In genomic region chr20:63831696-63832686, GRCh38 we compare ENCODE assay signal across 9 cellular contexts. TPM values are rescaled to one million over a fixed set of nuclear protein-coding genes. Genes with fewer than 3 reads are reported as not detected.
A peak's percentile ranks its signal among the peaks of the same experiment; 100 is the strongest.
DNase-seq lines count a peak whose midpoint lies in the region; ATAC-seq, FAIRE-seq and TF ChIP-seq lines count a peak whose summit lies in the region.
"Had no signal": no experiment of that assay in that cellular context is flagged by ENCODE, and none has a peak within 500 bp of the region (broad histone marks: within the 10 kb centered on the region; RNA-seq: fewer than 3 reads in every experiment).

No MANE protein-coding gene starts in this region.

- H2BK20ac ChIP-seq in H1 (ENCODE audit: low read length) = no peak overlapping the region

- H3K4me3 Mint-ChIP-seq in naive thymus-derived CD8-positive, alpha-beta T cell = peak overlapping the region in 7 of 10 donors; percentile 28 to 68 (median 44)

- H3K27me3 ChIP-seq in HUES64 (ENCODE audit: insufficient read depth, low read length) (peaks cover 48% of the 10 kb centered on the region), H1 (replicated peaks in 1 of 4; ENCODE audit: control insufficient read depth in 3 of 4, extremely low read depth in 1 of 4, insufficient read depth in 3 of 4, low read length in 3 of 4) (peaks cover 14 to 36% (median 28%) of the 10 kb centered on the region in 4 experiments; a peak in 6 of 7 replicates)

- FAIRE-seq in H1 (lab: Jason Lieb, UNC) (no peak), D721Med (lab: Jason Lieb, UNC) (no peak)
- FAIRE-seq: endometrium had no signal

- no peak overlapping the region for H3K9ac ChIP-seq in HUES64 (ENCODE audit: low read depth, low read length)
- no peak overlapping the region; a peak in 1 of 7 replicates for H3K9ac ChIP-seq in H1 (replicated peaks in 1 of 4; ENCODE audit: extremely low read depth in 1 of 4, low read depth in 3 of 4, low read length in 3 of 4)

- TF ChIP-seq EP300 in H1 (IDR thresholded peaks at IDR 0.05; ENCODE audit: borderline replicate concordance in 1 of 2, low read depth in 2 of 2, low read length in 2 of 2) = no peak

- H2BK12ac ChIP-seq in H1 (ENCODE audit: low read depth, low read length) = no peak overlapping the region

- H2BK120ac ChIP-seq in H1 (replicated peaks; ENCODE audit: low read depth, low read length) = no peak overlapping the region

- peaks cover 15% of the 10 kb centered on the region; the same call in 1 of the 2 replicates for H3K23me2 ChIP-seq in H1 (ENCODE audit: low read depth, low read length)

- peaks cover 13 to 36% (median 20%) of the 10 kb centered on the region in 5 donors for H3K27me3 Mint-ChIP-seq in naive thymus-derived CD8-positive, alpha-beta T cell

- no peaks in the 10 kb centered on the region for H3K9me3 Mint-ChIP-seq in naive thymus-derived CD8-positive, alpha-beta T cell

- no peak overlapping the region; the same call in 1 of the 2 replicates for H2BK5ac ChIP-seq in H1 (ENCODE audit: low read depth, low read length)

- WGBS in HUES64 = 5% methylated on average over 124 of the region's 124 CpGs
- WGBS in H1 (ENCODE audit: extremely low coverage in 1 of 2, insufficient coverage in 1 of 2, insufficient read length in 1 of 2, insufficient replicate concordance in 2 of 2, low coverage in 1 of 2, low lambda C conversion rate in 2 of 2, missing lambda C conversion rate in 1 of 2), 2 experiments = 4% methylated on average over 80 of the region's 124 CpGs; no CpG with 5 or more reads in 1 of the 2 experiments

- peak overlapping the region; percentile 52 to 79 for H3K4me2 ChIP-seq in H1 (ENCODE audit: insufficient read depth in 1 of 2, low read depth in 2 of 2, low read length in 2 of 2)

- H3K36me3 ChIP-seq in HUES64 (ENCODE audit: insufficient read depth, low read length) = no peaks in the 10 kb centered on the region
- no peaks in the 10 kb centered on the region for H3K36me3 ChIP-seq in H1 (ENCODE audit: control insufficient read depth in 2 of 4, insufficient read depth in 4 of 4, low read length in 3 of 4)

- H3K4me1 ChIP-seq in HUES64 (ENCODE audit: insufficient read depth, low read length) = peaks cover 17% of the 10 kb centered on the region; the same call in 1 of the 2 replicates
- peaks cover 4 to 34% (median 21%) of the 10 kb centered on the region in 4 experiments for H3K4me1 ChIP-seq in H1 (replicated peaks in 1 of 4; ENCODE audit: control insufficient read depth in 3 of 4, insufficient read depth in 4 of 4, low read length in 3 of 4)

- peaks cover 7 to 27% of the 10 kb centered on the region in 2 experiments for H3K79me2 ChIP-seq in H1 (ENCODE audit: control insufficient read depth in 1 of 2, insufficient read depth in 2 of 2, low read length in 2 of 2)

- H2AK5ac ChIP-seq in H1 (ENCODE audit: low read depth, low read length) = no peak overlapping the region

- TF ChIP-seq CTCF in H1 (IDR thresholded peaks at IDR 0.05; ENCODE audit: control extremely low read depth in 1 of 3, insufficient read depth in 1 of 3, low read depth in 1 of 3, low read length in 3 of 3) (no peak), D721Med (IDR thresholded peaks at IDR 0.05; ENCODE audit: insufficient read depth, missing control alignments) (no peak)

- no peak overlapping the region for H2BK15ac ChIP-seq in H1 (ENCODE audit: low read length)

- no peak overlapping the region for H3K27ac Mint-ChIP-seq in naive thymus-derived CD8-positive, alpha-beta T cell

- H4K5ac ChIP-seq in H1 (ENCODE audit: insufficient read length, low read depth, low read length) = no peak overlapping the region

- H3K4ac ChIP-seq in H1 (replicated peaks; ENCODE audit: insufficient read length, low read depth, low read length) = no peak overlapping the region

- CTCF ChIA-PET in H1 (lab: Charles Lee; ENCODE audit: partially characterized antibody) = no interaction called here

- H4K8ac ChIP-seq in H1 (ENCODE audit: extremely low read depth, insufficient read depth, low read length) = peak overlapping the region; percentile 89

- H3K14ac ChIP-seq in H1 (ENCODE audit: insufficient read length) = no peak overlapping the region

- peak overlapping the region; percentile 71 for H3K18ac ChIP-seq in H1 (ENCODE audit: extremely low read depth, low read length)

- peak in 1 of 2 donors; percentile 41 for ATAC-seq in naive thymus-derived CD8-positive, alpha-beta T cell
- no peak for ATAC-seq in GM19452 (IDR thresholded peaks at IDR 0.05; ENCODE audit: unreplicated experiment)

- no peak overlapping the region for H3K23ac ChIP-seq in H1 (ENCODE audit: insufficient read length)

- H3K4me3 ChIP-seq in HUES64 (ENCODE audit: low read length) (peak overlapping the region; percentile 59), H1 (ENCODE audit: extremely low read depth in 1 of 4, insufficient read depth in 2 of 4, low read depth in 3 of 4, low read length in 4 of 4) (peak overlapping the region; percentile 49 to 67 (median 52))

- peaks cover 0 to 5% (median 5%) of the 10 kb centered on the region in 3 donors for H3K36me3 Mint-ChIP-seq in naive thymus-derived CD8-positive, alpha-beta T cell

- peaks cover 4% of the 10 kb centered on the region; the same call in 1 of the 2 replicates for H3K79me1 ChIP-seq in H1 (ENCODE audit: low read depth, low read length)

- DNase-seq in D341Med (ENCODE audit: low spot score) (peak; percentile 65), H1 (ENCODE audit: low read depth in 1 of 2, low spot score in 2 of 2) (peak in 1 of 2 experiments; percentile 76), GM19238 (ENCODE audit: insufficient read length, low spot score) (no peak), D721Med (ENCODE audit: insufficient read length, low spot score) (no peak), SHP77 treated with DMSO at 0.1 percent for 48 hours (lab: John Stamatoyannopoulos, UW) (no peak)
- no peak for DNase-seq in naive thymus-derived CD8-positive, alpha-beta T cell

- H3K4me1 Mint-ChIP-seq in naive thymus-derived CD8-positive, alpha-beta T cell = peaks cover 8 to 13% (median 9%) of the 10 kb centered on the region in 4 donors

- POLR2A ChIA-PET in H1 (lab: Charles Lee; ENCODE audit: partially characterized antibody) = interaction anchor here (0.6 kb wide), 1 partner anchor 355 kb away, joined by 3 read pairs; no protein-coding TSS in a partner anchor
- POLR2A ChIA-PET in naive thymus-derived CD8-positive, alpha-beta T cell (lab: Charles Lee) = no interaction called here

- no peak overlapping the region for H3K56ac ChIP-seq in H1 (replicated peaks; ENCODE audit: insufficient read length, low read depth, low read length)

- peak overlapping the region; percentile 65 for H4K91ac ChIP-seq in H1 (replicated peaks; ENCODE audit: insufficient read length, low read length)

- H4K20me1 ChIP-seq in H1 (replicated peaks in 1 of 2; ENCODE audit: control insufficient read depth in 1 of 2, insufficient read depth in 2 of 2, low read length in 2 of 2) = peaks cover under 1 to 13% of the 10 kb centered on the region in 2 experiments

- no peak overlapping the region; the same call in 1 of the 2 replicates for H2AFZ ChIP-seq in H1 (ENCODE audit: low read length)

- H3K27ac ChIP-seq in HUES64 (ENCODE audit: low read depth, low read length) (no peak overlapping the region), H1 (ENCODE audit: low read depth, low read length) (no peak overlapping the region)

- H3K9me3 ChIP-seq in HUES64 (ENCODE audit: insufficient read depth, low read depth, low read length) (no peaks in the 10 kb centered on the region), H1 (ENCODE audit: insufficient read depth in 2 of 2, low read depth in 1 of 2, low read length in 1 of 2) (no peaks in the 10 kb centered on the region)

- no peak for TF ChIP-seq POLR2A in H1 (IDR thresholded peaks at IDR 0.05; ENCODE audit: control extremely low read depth in 1 of 2, low read depth in 2 of 2, low read length in 2 of 2)

- TF ChIP-seq RAD21 in H1 (IDR thresholded peaks at IDR 0.05 in 1 of 2, conservative IDR thresholded peaks at IDR 0.05 in 1 of 2; ENCODE audit: low read depth in 2 of 2, low read length in 2 of 2) = no peak

RNA-seq across cellular contexts. Expression of gene ZBTB46, which starts 0.9 kb away (rescaled TPM):
- polyA plus RNA-seq in HUES64 (2013, experiment 1 of 2) = 5.9 TPM
- 8.4 TPM for polyA plus RNA-seq in HUES64 (2013, experiment 2 of 2)
- total RNA-seq in H1 (2021; fragmentation: NEBNext Ultra II Directional; extraction: Animal tissue kit (Norgen Biotek cat#: 25700)) = 21.1 and 22.4 TPM in 2 replicates
- 6.4 and 10.7 TPM in 2 replicates for polyA plus RNA-seq in H1 (2011; rRNA removed)
- 8.6 TPM for polyA plus RNA-seq in H1 (2011; cell fraction: cytosol; rRNA removed)
- polyA plus RNA-seq in H1 (2011; cell fraction: nucleus; rRNA removed) = 14.3 TPM
- polyA plus RNA-seq in H1 (2012, experiment 1 of 2) = 8.5 to 11.4 TPM (median 10.9 TPM) in 4 replicates
- polyA plus RNA-seq in H1 (2012, experiment 2 of 2) = 11.3 TPM
- polyA plus RNA-seq in H1 (2013, experiment 1 of 2) = 7.1 TPM
- polyA plus RNA-seq in H1 (2013, experiment 2 of 2) = 7.8 TPM
- 32.8 and 34.9 TPM in 2 replicates for polyA minus RNA-seq in H1 (2011; rRNA and poly(A)+ RNA removed)
- 22.2 TPM for polyA minus RNA-seq in H1 (2011; cell fraction: cytosol; rRNA and poly(A)+ RNA removed)
- polyA minus RNA-seq in H1 (2011; cell fraction: nucleus; rRNA and poly(A)+ RNA removed) = 18.9 TPM
- total RNA-seq in naive thymus-derived CD8-positive, alpha-beta T cell = not detected
- under 1 TPM; 0.06 to 0.08 (median 0.06) TPM for polyA plus RNA-seq in naive thymus-derived CD8-positive, alpha-beta T cell

RNA-seq across cellular contexts. Expression of gene ABHD16B, which starts 29.3 kb away (rescaled TPM):
- polyA plus RNA-seq in HUES64 (2013, experiment 1 of 2) = not detected
- not detected for polyA plus RNA-seq in HUES64 (2013, experiment 2 of 2)
- total RNA-seq in H1 (2021; fragmentation: NEBNext Ultra II Directional; extraction: Animal tissue kit (Norgen Biotek cat#: 25700)) = not detected in 2 replicates
- polyA plus RNA-seq in H1 (2011; rRNA removed) = 0.05 TPM in 1 of 2 replicates, not detected in the other
- polyA plus RNA-seq in H1 (2011; cell fraction: cytosol; rRNA removed) = not detected
- polyA plus RNA-seq in H1 (2011; cell fraction: nucleus; rRNA removed) = not detected
- not detected in 4 replicates for polyA plus RNA-seq in H1 (2012, experiment 1 of 2)
- polyA plus RNA-seq in H1 (2012, experiment 2 of 2) = not detected
- polyA plus RNA-seq in H1 (2013, experiment 1 of 2) = not detected
- polyA plus RNA-seq in H1 (2013, experiment 2 of 2) = not detected
- not detected in 2 replicates for polyA minus RNA-seq in H1 (2011; rRNA and poly(A)+ RNA removed)
- polyA minus RNA-seq in H1 (2011; cell fraction: cytosol; rRNA and poly(A)+ RNA removed) = not detected
- polyA minus RNA-seq in H1 (2011; cell fraction: nucleus; rRNA and poly(A)+ RNA removed) = not detected
- not detected for total RNA-seq in naive thymus-derived CD8-positive, alpha-beta T cell
- under 1 TPM; 0.29 to 0.60 (median 0.57) TPM for polyA plus RNA-seq in naive thymus-derived CD8-positive, alpha-beta T cell

RNA-seq across cellular contexts. Expression of gene TPD52L2, which starts 33.1 kb away (rescaled TPM):
- 68.5 TPM for polyA plus RNA-seq in HUES64 (2013, experiment 1 of 2)
- polyA plus RNA-seq in HUES64 (2013, experiment 2 of 2) = 63.7 TPM
- 77.1 and 78.1 TPM in 2 replicates for total RNA-seq in H1 (2021; fragmentation: NEBNext Ultra II Directional; extraction: Animal tissue kit (Norgen Biotek cat#: 25700))
- 80.2 and 96.5 TPM in 2 replicates for polyA plus RNA-seq in H1 (2011; rRNA removed)
- polyA plus RNA-seq in H1 (2011; cell fraction: cytosol; rRNA removed) = 101 TPM
- 124 TPM for polyA plus RNA-seq in H1 (2011; cell fraction: nucleus; rRNA removed)
- polyA plus RNA-seq in H1 (2012, experiment 1 of 2) = 61.9 to 82.8 TPM (median 77.6 TPM) in 4 replicates
- 87.8 TPM for polyA plus RNA-seq in H1 (2012, experiment 2 of 2)
- polyA plus RNA-seq in H1 (2013, experiment 1 of 2) = 57.0 TPM
- polyA plus RNA-seq in H1 (2013, experiment 2 of 2) = 55.6 TPM
- polyA minus RNA-seq in H1 (2011; rRNA and poly(A)+ RNA removed) = 52.5 and 67.0 TPM in 2 replicates
- polyA minus RNA-seq in H1 (2011; cell fraction: cytosol; rRNA and poly(A)+ RNA removed) = 78.2 TPM
- 31.7 TPM for polyA minus RNA-seq in H1 (2011; cell fraction: nucleus; rRNA and poly(A)+ RNA removed)
- total RNA-seq in naive thymus-derived CD8-positive, alpha-beta T cell = 10 to 100 TPM; 39.3 to 42.0 TPM
- polyA plus RNA-seq in naive thymus-derived CD8-positive, alpha-beta T cell = 10 to 100 TPM; 56.4 to 79.0 (median 68.3) TPM

Comparison
In these comparisons a context has a peak if more than half of its experiments do, and no peak if none do; other contexts are left out.
1. RNA of gene ZBTB46, which starts 0.9 kb away (total RNA-seq): 21.1 to 22.4 TPM in H1; not detected in naive thymus-derived CD8-positive, alpha-beta T cell; every median in the first group is over 10 times any median in the second.